1 cellular context compared by ENCODE assay signal in genomic region chr14:100213956-100214767, GRCh38.
TF ChIP-seq lines count a peak whose summit lies in the region.

No MANE protein-coding gene starts in this region.

TF ChIP-seq in HepG2, 621 proteins besides CTCF, POLR2A, EP300 and RAD21 (continued from another document and continues in another):
- TF ChIP-seq NR0B2 (CRISPR knock-in tag; IDR thresholded peaks at IDR 0.05) (no peak), ZNF609 (CRISPR knock-in tag; IDR thresholded peaks at IDR 0.05; ENCODE audit: borderline replicate concordance) (peak; percentile 41; the same call in 1 of the 2 replicates), SP2 (CRISPR knock-in tag; IDR thresholded peaks at IDR 0.05) (0 out of 2 replicates have a peak, but pooled peaks have one; percentile 13), DDIT3 (CRISPR knock-in tag; IDR thresholded peaks at IDR 0.05) (no peak), KAT8 (CRISPR knock-in tag; IDR thresholded peaks at IDR 0.05) (peak; percentile 81), GTF2F1 (IDR thresholded peaks at IDR 0.05; ENCODE audit: low read length) (no peak), MYC (CRISPR knock-in tag; IDR thresholded peaks at IDR 0.05; ENCODE audit: borderline replicate concordance) (peak; percentile 91), GATA4 (IDR thresholded peaks at IDR 0.05; ENCODE audit: borderline replicate concordance, low read depth) (0 out of 2 replicates have a peak, but pooled peaks have one; percentile 69), IKZF1 (IDR thresholded peaks at IDR 0.05) (no peak), ZNF704 (CRISPR knock-in tag; IDR thresholded peaks at IDR 0.05; ENCODE audit: borderline replicate concordance) (peak; percentile 78; the same call in 1 of the 2 replicates), NCOR1 (IDR thresholded peaks at IDR 0.05; ENCODE audit: borderline replicate concordance, low read length) (no peak), ZFP1 (CRISPR knock-in tag; IDR thresholded peaks at IDR 0.05) (no peak), ZBTB14 (CRISPR knock-in tag; IDR thresholded peaks at IDR 0.05) (no peak; the same call in 1 of the 2 replicates), JARID2 (CRISPR knock-in tag; IDR thresholded peaks at IDR 0.05; ENCODE audit: insufficient replicate concordance) (no peak), ARNTL (CRISPR knock-in tag; IDR thresholded peaks at IDR 0.05) (no peak), ZNF234 (CRISPR knock-in tag; conservative IDR thresholded peaks at IDR 0.05) (no peak), ZNF629 (CRISPR knock-in tag; conservative IDR thresholded peaks at IDR 0.05) (no peak), ZNF143 (CRISPR knock-in tag; IDR thresholded peaks at IDR 0.05) (no peak; the same call in 1 of the 2 replicates), MTERF4 (CRISPR knock-in tag; IDR thresholded peaks at IDR 0.05) (peak; percentile 18), ZNF556 (CRISPR knock-in tag; IDR thresholded peaks at IDR 0.05; ENCODE audit: borderline replicate concordance) (peak; percentile 54; the same call in 1 of the 2 replicates), MED13 (CRISPR knock-in tag; IDR thresholded peaks at IDR 0.05) (peak; percentile 90), FOXA3 (CRISPR knock-in tag; IDR thresholded peaks at IDR 0.05) (peak; percentile 53; the same call in 1 of the 2 replicates), STAG1 (CRISPR knock-in tag; IDR thresholded peaks at IDR 0.05) (peak; percentile 18; the same call in 1 of the 2 replicates), ZMAT5 (CRISPR knock-in tag; IDR thresholded peaks at IDR 0.05; ENCODE audit: borderline replicate concordance, low read depth) (no peak), SMARCE1 (IDR thresholded peaks at IDR 0.05; ENCODE audit: borderline replicate concordance) (no peak), ZNF33A (CRISPR knock-in tag; IDR thresholded peaks at IDR 0.05; ENCODE audit: borderline replicate concordance) (no peak), KLF11 (CRISPR knock-in tag; IDR thresholded peaks at IDR 0.05) (no peak), MAZ (IDR thresholded peaks at IDR 0.05; ENCODE audit: borderline replicate concordance, low read depth, low read length) (peak; percentile 71; the same call in 1 of the 2 replicates), MAZ (CRISPR knock-in tag; IDR thresholded peaks at IDR 0.05; ENCODE audit: low read depth) (peak; percentile 64), ZBTB42 (CRISPR knock-in tag; IDR thresholded peaks at IDR 0.05) (no peak), ELF3 (CRISPR knock-in tag; IDR thresholded peaks at IDR 0.05) (peak; percentile 56), ZFX (CRISPR knock-in tag; IDR thresholded peaks at IDR 0.05; ENCODE audit: low read depth) (peak; percentile 94), PTBP1 (IDR thresholded peaks at IDR 0.05; ENCODE audit: low read depth, low read length, poor library complexity, severe bottlenecking) (no peak), SMC3 (IDR thresholded peaks at IDR 0.05; ENCODE audit: low read length) (no peak), REXO4 (CRISPR knock-in tag; IDR thresholded peaks at IDR 0.05; ENCODE audit: borderline replicate concordance) (peak; percentile 83; the same call in 1 of the 2 replicates), ZBTB40 (IDR thresholded peaks at IDR 0.05) (no peak), ZBTB40 (CRISPR knock-in tag; IDR thresholded peaks at IDR 0.05) (no peak), ZBED4 (CRISPR knock-in tag; IDR thresholded peaks at IDR 0.05; ENCODE audit: borderline replicate concordance) (no peak), ZFY (CRISPR knock-in tag; IDR thresholded peaks at IDR 0.05) (peak; percentile 95)
